ENCODE assay signal across 11 cellular contexts in genomic region chr3:115627180-115628074, GRCh38.
DNase-seq lines count a peak whose midpoint lies in the region; ATAC-seq lines count a peak whose summit lies in the region.
"Had no signal": no experiment of that assay in that cellular context is flagged by ENCODE, and none has a peak within 500 bp of the region (broad histone marks: within the 10 kb centered on the region; RNA-seq: fewer than 3 reads in every experiment).

No MANE protein-coding gene starts in this region.

- ATAC-seq in GM18508 (IDR thresholded peaks at IDR 0.05; ENCODE audit: insufficient read depth, unreplicated experiment) (peak; percentile 80), GM21526 (IDR thresholded peaks at IDR 0.05; ENCODE audit: low FRiP score, unreplicated experiment) (peak; percentile 83), HG03103 (IDR thresholded peaks at IDR 0.05; ENCODE audit: low read depth, unreplicated experiment) (peak; percentile 84)
- ATAC-seq: T-cell had no signal

- DNase-seq in cerebellar cortex (ENCODE audit: low spot score) (peak; percentile 31), NOMO-1 treated with DMSO at 0.1 percent for 48 hours (lab: John Stamatoyannopoulos, UW; ENCODE audit: unreplicated experiment) (no peak), activated T-cell treated with anti-CD3 and anti-CD28 coated beads for 4 hours (no peak), amygdala (lab: John Stamatoyannopoulos, UW) (no peak), DMS153 treated with DMSO at 0.1 percent for 48 hours (lab: John Stamatoyannopoulos, UW; ENCODE audit: unreplicated experiment) (no peak)
- DNase-seq: effector memory CD4-positive, alpha-beta T cell; NCI-H2029 treated with DMSO at 0.1 percent for 48 hours; T-cell had no signal
